9 cellular contexts compared by ENCODE assay signal in genomic region chr16:495127-495748, GRCh38. TPM values are rescaled to one million over a fixed set of nuclear protein-coding genes. Genes with fewer than 3 reads are reported as not detected.
DNase-seq lines count a peak whose midpoint lies in the region; ATAC-seq and TF ChIP-seq lines count a peak whose summit lies in the region.
"Had no signal": no experiment of that assay in that cellular context is flagged by ENCODE, and none has a peak within 500 bp of the region (broad histone marks: within the 10 kb centered on the region; RNA-seq: fewer than 3 reads in every experiment).

No MANE protein-coding gene starts in this region.

- H3K27me3 ChIP-seq in BLaER1 (no peaks in the 10 kb centered on the region), colonic mucosa (no peaks in the 10 kb centered on the region)

- peaks cover 17% of the 10 kb centered on the region for H3K4me1 ChIP-seq in BLaER1
- H3K4me1 ChIP-seq in colonic mucosa, result no peaks in the 10 kb centered on the region

- peaks cover 17% of the 10 kb centered on the region for H3K4me1 Mint-ChIP-seq in nephron

- peaks cover 42% of the 10 kb centered on the region for H3K36me3 Mint-ChIP-seq in nephron (ENCODE audit: low read depth)

- H3K36me3 ChIP-seq in BLaER1, result peaks cover 89% of the 10 kb centered on the region
- H3K36me3 ChIP-seq in colonic mucosa, result no peaks in the 10 kb centered on the region

- H3K4me3 ChIP-seq in BLaER1 (no peak overlapping the region), colonic mucosa (no peak overlapping the region)
- H3K4me3 ChIP-seq: SK-N-MC had no signal

- ATAC-seq in GM18520 (IDR thresholded peaks at IDR 0.05; ENCODE audit: unreplicated experiment) (no peak), HG03460 (IDR thresholded peaks at IDR 0.05; ENCODE audit: unreplicated experiment) (no peak), GM18498 (IDR thresholded peaks at IDR 0.05; ENCODE audit: unreplicated experiment) (no peak)

- no peaks in the 10 kb centered on the region for H3K9me3 Mint-ChIP-seq in nephron

- peak overlapping the region; percentile 32; the same call in 1 of the 2 replicates for H3K4me2 ChIP-seq in BLaER1

- H3K27me3 Mint-ChIP-seq in nephron (ENCODE audit: low read depth), result peaks cover 3% of the 10 kb centered on the region

- H3K27ac Mint-ChIP-seq in nephron, result no peak overlapping the region

- H3K27ac ChIP-seq in BLaER1 (no peak overlapping the region), colonic mucosa (no peak overlapping the region)
- H3K27ac ChIP-seq: SK-N-MC had no signal

- peaks cover 41% of the 10 kb centered on the region for H4K20me1 ChIP-seq in BLaER1

- DNase-seq in GDM1 (lab: John Stamatoyannopoulos, UW) (peak; percentile 26), NCI-H82 treated with DMSO at 0.1 percent for 48 hours (lab: John Stamatoyannopoulos, UW; ENCODE audit: unreplicated experiment) (peak; percentile 3), colonic mucosa (no peak)

- H3K4me3 Mint-ChIP-seq in nephron, result no peak overlapping the region

- intact Hi-C loops in colonic mucosa (cut with DNase I), result no loop called here

- no peak overlapping the region for H3K9ac ChIP-seq in BLaER1
- H3K9ac ChIP-seq in colonic mucosa (ENCODE audit: low read depth in 2 of 2, low read length in 2 of 2), result no peak overlapping the region

- H3K9me3 ChIP-seq in BLaER1 (no peaks in the 10 kb centered on the region), colonic mucosa (no peaks in the 10 kb centered on the region)

- peak; percentile 30 for TF ChIP-seq CTCF in colonic mucosa (IDR thresholded peaks at IDR 0.05)
- peak; percentile 10 to 21 (median 15) for TF ChIP-seq CTCF in nephron (IDR thresholded peaks at IDR 0.05; ENCODE audit: unreplicated experiment in 3 of 3)

RNA-seq across cellular contexts. Expression of gene CAPN15, which starts 32.3 kb away (rescaled TPM):
- 100 to 1,000 TPM in 1 of 2 donors, 10 to 100 TPM in 1; 74.6 to 139 TPM for total RNA-seq in colonic mucosa
